Comparison of ENCODE assay signal across 23 cellular contexts in genomic region chr12:18799561-18799960, GRCh38.
DNase-seq lines count a peak whose midpoint lies in the region; ATAC-seq and TF ChIP-seq lines count a peak whose summit lies in the region.
"Had no signal": no experiment of that assay in that cellular context is flagged by ENCODE, and none has a peak within 500 bp of the region (broad histone marks: within the 10 kb centered on the region; RNA-seq: fewer than 3 reads in every experiment).

No MANE protein-coding gene starts in this region.

- H3K4me2 ChIP-seq in SK-N-SH, result 0 out of 2 replicates have a peak overlapping the region, but pooled peaks have one; percentile 34

- H3K4me3 Mint-ChIP-seq in glutamatergic neuron (ENCODE audit: unreplicated experiment), result no peak overlapping the region

- peaks cover 12% of the 10 kb centered on the region for H3F3A ChIP-seq in SK-N-SH (replicated peaks; ENCODE audit: insufficient read depth)

- no peak overlapping the region for H3K27ac Mint-ChIP-seq in glutamatergic neuron (ENCODE audit: unreplicated experiment)
- H3K27ac Mint-ChIP-seq: activated naive CD4-positive, alpha-beta T cell treated with anti-CD3 and anti-CD28 coated beads, Interleukin-2, amount 50 U/mL, for 72 hours had no signal

- no peaks in the 10 kb centered on the region for H3K9me3 Mint-ChIP-seq in glutamatergic neuron (ENCODE audit: unreplicated experiment)
- H3K9me3 Mint-ChIP-seq: activated naive CD4-positive, alpha-beta T cell treated with anti-CD3 and anti-CD28 coated beads, Interleukin-2, amount 50 U/mL, for 72 hours had no signal

- no peaks in the 10 kb centered on the region for H3K9me2 ChIP-seq in SK-N-SH

- CTCF ChIA-PET in SK-N-SH (lab: Yijun Ruan, JAX), result no interaction called here

- H3K79me2 ChIP-seq in SK-N-SH (ENCODE audit: insufficient read depth), result no peaks in the 10 kb centered on the region

- no peaks in the 10 kb centered on the region for H3K36me3 Mint-ChIP-seq in glutamatergic neuron (ENCODE audit: unreplicated experiment)
- H3K36me3 Mint-ChIP-seq: activated naive CD4-positive, alpha-beta T cell treated with anti-CD3 and anti-CD28 coated beads, Interleukin-2, amount 50 U/mL, for 72 hours had no signal

- H3K4me1 ChIP-seq in SK-N-SH (ENCODE audit: control insufficient read depth in 1 of 2, insufficient read depth in 2 of 2, low read depth in 1 of 2, low read length in 1 of 2) (peaks cover 0 to 4% of the 10 kb centered on the region in 2 experiments; a peak in 1 of 4 replicates), uterus (no peaks in the 10 kb centered on the region)
- H3K4me1 ChIP-seq: thyroid gland had no signal

- intact Hi-C loops in uterus (cut with DNase I; ENCODE audit: low total_unique reads), result no loop called here

- H3K4me1 Mint-ChIP-seq in glutamatergic neuron (ENCODE audit: low read depth, unreplicated experiment), result no peaks in the 10 kb centered on the region

- TF ChIP-seq CTCF in SK-N-SH (IDR thresholded peaks at IDR 0.05), result no peak
- no peak for TF ChIP-seq CTCF in fibroblast of villous mesenchyme (IDR thresholded peaks at IDR 0.05; ENCODE audit: insufficient read depth, low read depth, low read length)
- no peak for TF ChIP-seq CTCF in uterus (IDR thresholded peaks at IDR 0.05)
- no peak for TF ChIP-seq CTCF in glutamatergic neuron (IDR thresholded peaks at IDR 0.05; ENCODE audit: partially characterized antibody, unreplicated experiment)

- WGBS in SK-N-SH (ENCODE audit: low lambda C conversion rate), result 65% methylated on average over 1 of the region's 1 CpG

- H3K9me3 ChIP-seq in SK-N-SH, result no peaks in the 10 kb centered on the region
- H3K9me3 ChIP-seq in uterus, result no peaks in the 10 kb centered on the region
- H3K9me3 ChIP-seq: ovary, thyroid gland had no signal

- H3K36me3 ChIP-seq in SK-N-SH (replicated peaks in 1 of 2; ENCODE audit: control insufficient read depth in 1 of 2, insufficient read depth in 2 of 2, low read length in 1 of 2), result no peaks in the 10 kb centered on the region
- no peaks in the 10 kb centered on the region for H3K36me3 ChIP-seq in uterus
- H3K36me3 ChIP-seq: cardiac muscle cell, ovary, thyroid gland had no signal

- H4K20me1 ChIP-seq in SK-N-SH (ENCODE audit: insufficient read depth), result no peaks in the 10 kb centered on the region

- H3K27ac ChIP-seq in SK-N-SH (ENCODE audit: low read depth in 2 of 2, low read length in 1 of 2) (peak overlapping the region in 1 of 2 experiments; percentile 54; a peak in 2 of 4 replicates), uterus (peak overlapping the region; percentile 57 to 73)
- H3K27ac ChIP-seq: cardiac muscle cell, ovary, SK-N-MC, thyroid gland had no signal

- ATAC-seq in SK-N-SH treated with all-trans-retinoic acid at 6 μM for 48 hours (no peak), HG03521 (IDR thresholded peaks at IDR 0.05; ENCODE audit: unreplicated experiment) (no peak)
- ATAC-seq: activated CD4-positive, CD25-positive, alpha-beta regulatory T cell treated with anti-CD3 and anti-CD28 coated beads, Interleukin-2, amount 50 U/mL, for 24 hours; activated naive CD4-positive, alpha-beta T cell treated with anti-CD3 and anti-CD28 coated beads, Interleukin-2, amount 50 U/mL, for 72 hours; Panc1 had no signal

- TF ChIP-seq POLR2A in uterus (IDR thresholded peaks at IDR 0.05), result no peak

- no peak overlapping the region for H2AFZ ChIP-seq in SK-N-SH (ENCODE audit: low read depth)

- H3K4me3 ChIP-seq in SK-N-SH (ENCODE audit: low read depth in 2 of 2, low read length in 1 of 2), result no peak overlapping the region
- no peak overlapping the region for H3K4me3 ChIP-seq in fibroblast of villous mesenchyme (ENCODE audit: low read depth, low read length)
- no peak overlapping the region for H3K4me3 ChIP-seq in uterus
- H3K4me3 ChIP-seq: cardiac muscle cell, ovary, SK-N-MC, thyroid gland had no signal

- POLR2A ChIA-PET in SK-N-SH (lab: Yijun Ruan, JAX), result no interaction called here

- H3K27me3 ChIP-seq in SK-N-SH (ENCODE audit: insufficient read depth) (no peaks in the 10 kb centered on the region), uterus (no peaks in the 10 kb centered on the region)
- H3K27me3 ChIP-seq: cardiac muscle cell, ovary, thyroid gland had no signal

- TF ChIP-seq RAD21 in SK-N-SH (IDR thresholded peaks at IDR 0.05; ENCODE audit: low read length), result no peak

- no peaks in the 10 kb centered on the region for H3K27me3 Mint-ChIP-seq in glutamatergic neuron (ENCODE audit: unreplicated experiment)

- no peak overlapping the region for H3K9ac ChIP-seq in SK-N-SH

- TF ChIP-seq EP300 in SK-N-SH (IDR thresholded peaks at IDR 0.05; ENCODE audit: borderline replicate concordance in 1 of 2, low read depth in 1 of 2, low read length in 1 of 2), result no peak

- DNase-seq in SK-N-SH (no peak), RPMI7951 (ENCODE audit: low read depth) (peak; percentile 3), fibroblast of villous mesenchyme (ENCODE audit: low read depth) (peak; percentile 14), uterus (no peak), NCI-H526 treated with DMSO at 0.1 percent for 48 hours (lab: John Stamatoyannopoulos, UW) (no peak), glutamatergic neuron (no peak)
- DNase-seq: 8988T; activated CD8-positive, alpha-beta memory T cell treated with anti-CD3 and anti-CD28 coated beads for 24 hours; C1 segment of cervical spinal cord; DMS 273 treated with DMSO at 0.1 percent for 48 hours; NCI-H1694; ovary; stimulated activated CD4-positive, alpha-beta T cell treated with anti-CD3 and anti-CD28 coated beads, Interleukin-1b, Interleukin-23, amount 100 ng/mL, for 48 hours; stimulated activated naive CD4-positive, alpha-beta T cell treated with Interleukin-2 at 50 U/mL for 16 hours; T-helper 9 cell; thyroid gland had no signal

TF ChIP-seq in SK-N-SH, 30 proteins besides CTCF, POLR2A, EP300 and RAD21:
- TF ChIP-seq JUND (IDR thresholded peaks at IDR 0.05), result 0 out of 2 replicates have a peak, but pooled peaks have one; percentile 13
- TF ChIP-seq IRF3 (IDR thresholded peaks at IDR 0.05; ENCODE audit: low read depth, low read length), result no peak
TF ChIP-seq in SK-N-SH: peak in this region for 1.

TF ChIP-seq in SK-N-SH treated with all-trans-retinoic acid at 6 μM for 48 hours, 23 proteins besides CTCF, POLR2A, EP300 and RAD21 (continues in another document):
- no peak for TF ChIP-seq TSHZ2 (CRISPR knock-in tag; IDR thresholded peaks at IDR 0.05)
- no peak for TF ChIP-seq SNAI2 (CRISPR knock-in tag; IDR thresholded peaks at IDR 0.05)
- no peak for TF ChIP-seq RARB (CRISPR knock-in tag; IDR thresholded peaks at IDR 0.05)
- TF ChIP-seq PATZ1 (CRISPR knock-in tag; IDR thresholded peaks at IDR 0.05; ENCODE audit: borderline replicate concordance), result no peak
- no peak for TF ChIP-seq ZC3H10 (CRISPR knock-in tag; IDR thresholded peaks at IDR 0.05)
- no peak for TF ChIP-seq CREB5 (CRISPR knock-in tag; IDR thresholded peaks at IDR 0.05; ENCODE audit: low read depth)
- TF ChIP-seq GLIS3 (CRISPR knock-in tag; IDR thresholded peaks at IDR 0.05), result no peak
- no peak for TF ChIP-seq BACH2 (CRISPR knock-in tag; IDR thresholded peaks at IDR 0.05; ENCODE audit: borderline replicate concordance)
- TF ChIP-seq ZNF565 (CRISPR knock-in tag; conservative IDR thresholded peaks at IDR 0.05; ENCODE audit: low read depth), result no peak
- no peak for TF ChIP-seq ZNF8 (CRISPR knock-in tag; IDR thresholded peaks at IDR 0.05)
- TF ChIP-seq ZFP30 (CRISPR knock-in tag; IDR thresholded peaks at IDR 0.05), result no peak

Comparison
In these comparisons a context has a peak if more than half of its experiments do, and no peak if none do; other contexts are left out.
1. DNase-seq: peak in RPMI7951 (single experiment) and fibroblast of villous mesenchyme (single experiment); none in SK-N-SH (single experiment), uterus (0 of 2), NCI-H526 treated with DMSO at 0.1 percent for 48 hours (single experiment) and glutamatergic neuron (single experiment).